ENCODE assay signal across 8 cellular contexts in genomic region chr17:43483674-43484551, GRCh38. TPM values are rescaled to one million over a fixed set of nuclear protein-coding genes. Genes with fewer than 3 reads are reported as not detected.
DNase-seq lines count a peak whose midpoint lies in the region; ATAC-seq and TF ChIP-seq lines count a peak whose summit lies in the region.

Gene DHX8, plus strand, starts transcription at chr17:43483975. Its CDS starts 63 bp downstream, at chr17:43484038.

- H3K36me3 ChIP-seq in ascending aorta (no peaks in the 10 kb centered on the region), aorta (ENCODE audit: control insufficient read depth in 1 of 2, insufficient read depth in 2 of 2, low read length in 1 of 2) (no peaks in the 10 kb centered on the region)

- H3K4me3 ChIP-seq in ascending aorta (peak within 1 kb of the TSS; percentile 71 to 83), right cardiac atrium (ENCODE audit: low read length) (peak within 1 kb of the TSS; percentile 97), aorta (ENCODE audit: low read length in 2 of 2) (peak within 1 kb of the TSS; percentile 73 to 85)

- under 1% methylated on average over 51 of the region's 51 CpGs for WGBS in right cardiac atrium
- WGBS in aorta, 2 donors, result 0% methylated on average over 51 of the region's 51 CpGs

- H3K4me1 ChIP-seq in ascending aorta (peaks cover 3 to 24% of the 10 kb centered on the region in 2 donors), right cardiac atrium (ENCODE audit: control insufficient read depth, insufficient read depth, low read length) (no peaks in the 10 kb centered on the region), aorta (ENCODE audit: control insufficient read depth in 1 of 2, insufficient read depth in 2 of 2, low read length in 2 of 2) (peaks cover 0 to 8% of the 10 kb centered on the region in 2 donors)

- H3K9me3 ChIP-seq in ascending aorta (no peaks in the 10 kb centered on the region), right cardiac atrium (ENCODE audit: control insufficient read depth, low read length) (no peaks in the 10 kb centered on the region), aorta (ENCODE audit: control insufficient read depth, low read length) (no peaks in the 10 kb centered on the region)

- DNase-seq in NCI-H187 (lab: John Stamatoyannopoulos, UW) (peak; percentile 96 to 99), ascending aorta (ENCODE audit: low spot score in 2 of 2) (peak; percentile 87 to 98), right cardiac atrium (peak; percentile 97 to 99 (median 99)), putamen (ENCODE audit: low spot score) (peak; percentile 99), aorta (peak; percentile 98 to 99)

- TF ChIP-seq CTCF in ascending aorta (IDR thresholded peaks at IDR 0.05), result peak; percentile 100

- intact Hi-C loops in T-helper 2 cell treated with Interferon-gamma antibody and Interleukin-4, amounts not matched to agents 100 ng/mL and 5 ng/mL, for 36 hours (cut with micrococcal nuclease), result loop anchor here (1.0 to 10.0 kb wide), 4 partner anchors 90 to 489 kb away; partner anchors contain the start of genes BRCA1, RPL27 and TMEM106A
- intact Hi-C loops in ascending aorta (cut with DNase I) (loop anchor here (1.0 to 10.0 kb wide), 7 partner anchors 86 to 531 kb away; partner anchors contain the start of genes ARL4D, RND2, TMEM101 and TMEM106A), right cardiac atrium (cut with DNase I) (loop anchor here (1.0 to 2.0 kb wide), 2 partner anchors 89 to 90 kb away; no protein-coding TSS in a partner anchor), aorta (cut with DNase I) (loop anchor here (1.0 kb wide), 1 partner anchor 90 kb away; no protein-coding TSS in a partner anchor)

- ATAC-seq in HG02938 (IDR thresholded peaks at IDR 0.05; ENCODE audit: unreplicated experiment) (peak; percentile 91), right cardiac atrium (peak; percentile 98 to 99), aorta (ENCODE audit: low FRiP score) (peak; percentile 100)

- peak; percentile 87 for TF ChIP-seq POLR2A in GM15510 (IDR thresholded peaks at IDR 0.05; ENCODE audit: borderline replicate concordance, extremely low read depth, insufficient read length)

- H3K27me3 ChIP-seq in ascending aorta, result no peaks in the 10 kb centered on the region
- no peaks in the 10 kb centered on the region for H3K27me3 ChIP-seq in right cardiac atrium (ENCODE audit: control insufficient read depth, insufficient read depth)
- no peaks in the 10 kb centered on the region for H3K27me3 ChIP-seq in aorta (ENCODE audit: control insufficient read depth in 1 of 2, insufficient read depth in 2 of 2, low read length in 1 of 2)

- H3K27ac ChIP-seq in ascending aorta (peak within 1 kb of the TSS; percentile 71 to 80), right cardiac atrium (ENCODE audit: low read length) (peak within 1 kb of the TSS; percentile 76), aorta (ENCODE audit: low read depth in 1 of 2, low read length in 2 of 2) (peak within 1 kb of the TSS in 1 of 2 donors; percentile 85)

RNA-seq across cellular contexts. Expression of gene DHX8, which starts in this region (rescaled TPM):
- total RNA-seq in T-helper 2 cell treated with Interferon-gamma antibody and Interleukin-4, amounts not matched to agents 100 ng/mL and 5 ng/mL, for 36 hours, result 64.7 and 65.7 TPM in 2 replicates
- total RNA-seq in ascending aorta (50.0 TPM), right cardiac atrium (10 to 100 TPM; 23.1 to 38.8 (median 29.2) TPM), aorta (10 to 100 TPM; 42.7 to 45.3 TPM)
- polyA plus RNA-seq in right cardiac atrium (12.8 TPM), aorta (10 to 100 TPM in 1 of 2 donors, 1 to 10 TPM in 1; 7.1 to 24.0 TPM)
